1 cellular context compared by ENCODE assay signal in the genomic region with DNA sequence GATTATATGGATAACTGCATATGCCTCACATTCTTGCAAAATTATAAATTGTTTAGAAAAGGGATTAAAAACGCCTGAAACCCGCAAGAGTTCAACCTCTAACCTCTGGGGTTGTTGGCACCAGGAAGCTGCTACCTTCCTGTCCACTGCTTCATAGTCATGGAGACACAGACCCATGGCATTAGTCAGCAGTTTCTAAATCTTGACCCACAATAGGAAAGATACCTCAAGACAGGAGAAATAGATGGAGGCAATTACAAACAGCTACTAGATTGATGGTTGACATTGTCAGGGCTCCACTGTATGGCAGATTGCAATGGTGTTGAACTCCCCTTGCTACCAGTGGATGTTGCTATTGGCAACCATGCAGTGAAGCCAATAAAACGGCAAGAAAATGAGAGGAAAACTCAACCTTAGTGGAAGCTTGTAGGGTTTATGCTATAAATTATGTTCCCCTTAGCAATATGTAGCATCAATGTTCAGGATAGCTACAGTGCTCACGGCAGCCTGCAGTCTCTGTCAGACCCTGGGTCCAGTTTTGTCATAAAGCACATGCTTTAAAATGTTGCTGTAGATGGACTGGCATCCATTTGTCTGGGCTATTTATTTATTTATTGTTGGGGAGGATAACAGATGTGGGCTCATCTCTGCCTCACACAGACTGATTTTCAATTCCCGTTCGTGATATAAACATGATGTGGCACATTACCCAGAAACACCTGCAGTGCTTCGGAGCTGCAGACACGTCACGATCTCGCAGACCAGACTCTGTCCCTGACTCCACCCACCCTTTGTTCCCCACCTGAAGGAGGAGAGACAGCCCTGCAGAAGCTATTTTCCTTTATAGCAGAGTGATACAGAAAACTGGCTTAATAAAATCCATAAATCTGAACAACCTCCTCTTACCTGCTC.
TF ChIP-seq lines count a peak whose summit lies in the region.

No MANE protein-coding gene starts in this region.

TF ChIP-seq in SK-N-SH, 30 proteins besides CTCF, POLR2A, EP300 and RAD21 (continued from another document):
- TF ChIP-seq FOXM1 (IDR thresholded peaks at IDR 0.05; ENCODE audit: low read depth) (no peak), NFIC (IDR thresholded peaks at IDR 0.05; ENCODE audit: borderline replicate concordance) (no peak)
